22 cellular contexts compared by ENCODE assay signal in genomic region chr21:34768326-34768725, GRCh38.
"Had no signal": no experiment of that assay in that cellular context is flagged by ENCODE, and none has a peak within 500 bp of the region (broad histone marks: within the 10 kb centered on the region; RNA-seq: fewer than 3 reads in every experiment).

No MANE protein-coding gene starts in this region.

- H3K4me3 Mint-ChIP-seq: mesothelial cell of epicardium, naive B cell had no signal

- H3K36me3 Mint-ChIP-seq: naive B cell had no signal

- FAIRE-seq: endothelial cell of umbilical vein had no signal

- ATAC-seq: esophagus mucosa, foreskin keratinocyte, gastrocnemius medialis, heart right ventricle, left cardiac atrium, left lung, left ventricle myocardium superior, lower lobe of right lung, mucosa of descending colon had no signal

- H3K9me3 ChIP-seq: gastrocnemius medialis, left lung, lower lobe of right lung, mucosa of descending colon had no signal

- H3K36me3 ChIP-seq: gastrocnemius medialis, heart right ventricle, left lung, lower lobe of right lung had no signal

- H3K4me1 Mint-ChIP-seq: mesothelial cell of epicardium, naive B cell had no signal

- H3K27me3 ChIP-seq: dorsolateral prefrontal cortex, foreskin keratinocyte, gastrocnemius medialis, heart right ventricle had no signal

- DNase-seq: dermis blood vessel endothelial cell; dorsolateral prefrontal cortex; effector CD4-positive, alpha-beta T cell; effector memory CD4-positive, alpha-beta T cell; foreskin keratinocyte; gastrocnemius medialis; glutamatergic neuron; head of caudate nucleus; heart right ventricle; hippocampal formation; islet precursor cell; left cardiac atrium; left lung; left ventricle myocardium superior; lower lobe of right lung; mesenchymal stem cell; mucosa of descending colon; naive B cell had no signal

- H3K4me1 ChIP-seq: gastrocnemius medialis, heart right ventricle, left lung, lower lobe of right lung had no signal

- H3K27ac ChIP-seq: coronary artery, dorsolateral prefrontal cortex, foreskin keratinocyte, gastrocnemius medialis, heart right ventricle, left lung, lower lobe of right lung had no signal

- H3K4me3 ChIP-seq: coronary artery, dorsolateral prefrontal cortex, gastrocnemius medialis, heart right ventricle, left lung, lower lobe of right lung, mucosa of descending colon had no signal
